ENCODE assay signal across 8 cellular contexts in genomic region chr5:56012281-56012963, GRCh38. TPM values are rescaled to one million over a fixed set of nuclear protein-coding genes. Genes with fewer than 3 reads are reported as not detected.
DNase-seq lines count a peak whose midpoint lies in the region; ATAC-seq and TF ChIP-seq lines count a peak whose summit lies in the region.

No MANE protein-coding gene starts in this region.

- ATAC-seq in SK-N-SH treated with all-trans-retinoic acid at 6 μM for 48 hours = peak; percentile 94
- ATAC-seq in GM18517 (IDR thresholded peaks at IDR 0.05; ENCODE audit: unreplicated experiment) = no peak
- no peak for ATAC-seq in GM21526 (IDR thresholded peaks at IDR 0.05; ENCODE audit: low FRiP score, unreplicated experiment)

- DNase-seq in activated T-cell treated with anti-CD3 and anti-CD28 coated beads for 24 hours (ENCODE audit: low read depth) (peak; percentile 18), activated T-cell treated with anti-CD3 and anti-CD28 coated beads for 4 hours (no peak), dermis blood vessel endothelial cell (peak; percentile 32), HuH-7.5 (ENCODE audit: low spot score) (no peak)
- DNase-seq in stimulated activated CD4-positive, alpha-beta T cell treated with anti-CD3 and anti-CD28 coated beads, Interleukin-4, amount 100 ng/mL, for 4 hours = peak; percentile 5 to 24

TF ChIP-seq in SK-N-SH treated with all-trans-retinoic acid at 6 μM for 48 hours, 23 proteins besides CTCF, POLR2A, EP300 and RAD21:
- no peak for TF ChIP-seq CSDC2 (CRISPR knock-in tag; IDR thresholded peaks at IDR 0.05)
- TF ChIP-seq OSR1 (CRISPR knock-in tag; IDR thresholded peaks at IDR 0.05) = no peak
- no peak for TF ChIP-seq CREB5 (CRISPR knock-in tag; IDR thresholded peaks at IDR 0.05; ENCODE audit: low read depth)
- TF ChIP-seq, protein P1, sequence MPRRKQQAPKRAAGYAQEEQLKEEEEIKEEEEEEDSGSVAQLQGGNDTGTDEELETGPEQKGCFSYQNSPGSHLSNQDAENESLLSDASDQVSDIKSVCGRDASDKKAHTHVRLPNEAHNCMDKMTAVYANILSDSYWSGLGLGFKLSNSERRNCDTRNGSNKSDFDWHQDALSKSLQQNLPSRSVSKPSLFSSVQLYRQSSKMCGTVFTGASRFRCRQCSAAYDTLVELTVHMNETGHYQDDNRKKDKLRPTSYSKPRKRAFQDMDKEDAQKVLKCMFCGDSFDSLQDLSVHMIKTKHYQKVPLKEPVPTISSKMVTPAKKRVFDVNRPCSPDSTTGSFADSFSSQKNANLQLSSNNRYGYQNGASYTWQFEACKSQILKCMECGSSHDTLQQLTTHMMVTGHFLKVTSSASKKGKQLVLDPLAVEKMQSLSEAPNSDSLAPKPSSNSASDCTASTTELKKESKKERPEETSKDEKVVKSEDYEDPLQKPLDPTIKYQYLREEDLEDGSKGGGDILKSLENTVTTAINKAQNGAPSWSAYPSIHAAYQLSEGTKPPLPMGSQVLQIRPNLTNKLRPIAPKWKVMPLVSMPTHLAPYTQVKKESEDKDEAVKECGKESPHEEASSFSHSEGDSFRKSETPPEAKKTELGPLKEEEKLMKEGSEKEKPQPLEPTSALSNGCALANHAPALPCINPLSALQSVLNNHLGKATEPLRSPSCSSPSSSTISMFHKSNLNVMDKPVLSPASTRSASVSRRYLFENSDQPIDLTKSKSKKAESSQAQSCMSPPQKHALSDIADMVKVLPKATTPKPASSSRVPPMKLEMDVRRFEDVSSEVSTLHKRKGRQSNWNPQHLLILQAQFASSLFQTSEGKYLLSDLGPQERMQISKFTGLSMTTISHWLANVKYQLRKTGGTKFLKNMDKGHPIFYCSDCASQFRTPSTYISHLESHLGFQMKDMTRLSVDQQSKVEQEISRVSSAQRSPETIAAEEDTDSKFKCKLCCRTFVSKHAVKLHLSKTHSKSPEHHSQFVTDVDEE (CRISPR knock-in tag; IDR thresholded peaks at IDR 0.05) = no peak
- no peak for TF ChIP-seq ZNF70 (CRISPR knock-in tag; IDR thresholded peaks at IDR 0.05)
- no peak for TF ChIP-seq TCF4 (CRISPR knock-in tag; IDR thresholded peaks at IDR 0.05; ENCODE audit: borderline replicate concordance)
- TF ChIP-seq, protein P2, sequence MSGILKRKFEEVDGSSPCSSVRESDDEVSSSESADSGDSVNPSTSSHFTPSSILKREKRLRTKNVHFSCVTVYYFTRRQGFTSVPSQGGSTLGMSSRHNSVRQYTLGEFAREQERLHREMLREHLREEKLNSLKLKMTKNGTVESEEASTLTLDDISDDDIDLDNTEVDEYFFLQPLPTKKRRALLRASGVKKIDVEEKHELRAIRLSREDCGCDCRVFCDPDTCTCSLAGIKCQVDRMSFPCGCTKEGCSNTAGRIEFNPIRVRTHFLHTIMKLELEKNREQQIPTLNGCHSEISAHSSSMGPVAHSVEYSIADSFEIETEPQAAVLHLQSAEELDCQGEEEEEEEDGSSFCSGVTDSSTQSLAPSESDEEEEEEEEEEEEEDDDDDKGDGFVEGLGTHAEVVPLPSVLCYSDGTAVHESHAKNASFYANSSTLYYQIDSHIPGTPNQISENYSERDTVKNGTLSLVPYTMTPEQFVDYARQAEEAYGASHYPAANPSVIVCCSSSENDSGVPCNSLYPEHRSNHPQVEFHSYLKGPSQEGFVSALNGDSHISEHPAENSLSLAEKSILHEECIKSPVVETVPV (CRISPR knock-in tag; IDR thresholded peaks at IDR 0.05) = no peak
- no peak for TF ChIP-seq ISL1 (CRISPR knock-in tag; IDR thresholded peaks at IDR 0.05)
- no peak for TF ChIP-seq ZC3H10 (CRISPR knock-in tag; IDR thresholded peaks at IDR 0.05)
- no peak for TF ChIP-seq ZNF565 (CRISPR knock-in tag; conservative IDR thresholded peaks at IDR 0.05; ENCODE audit: low read depth)
- no peak for TF ChIP-seq PPARA (CRISPR knock-in tag; IDR thresholded peaks at IDR 0.05; ENCODE audit: borderline replicate concordance)
- no peak for TF ChIP-seq GLIS3 (CRISPR knock-in tag; IDR thresholded peaks at IDR 0.05)
- TF ChIP-seq, protein P3, sequence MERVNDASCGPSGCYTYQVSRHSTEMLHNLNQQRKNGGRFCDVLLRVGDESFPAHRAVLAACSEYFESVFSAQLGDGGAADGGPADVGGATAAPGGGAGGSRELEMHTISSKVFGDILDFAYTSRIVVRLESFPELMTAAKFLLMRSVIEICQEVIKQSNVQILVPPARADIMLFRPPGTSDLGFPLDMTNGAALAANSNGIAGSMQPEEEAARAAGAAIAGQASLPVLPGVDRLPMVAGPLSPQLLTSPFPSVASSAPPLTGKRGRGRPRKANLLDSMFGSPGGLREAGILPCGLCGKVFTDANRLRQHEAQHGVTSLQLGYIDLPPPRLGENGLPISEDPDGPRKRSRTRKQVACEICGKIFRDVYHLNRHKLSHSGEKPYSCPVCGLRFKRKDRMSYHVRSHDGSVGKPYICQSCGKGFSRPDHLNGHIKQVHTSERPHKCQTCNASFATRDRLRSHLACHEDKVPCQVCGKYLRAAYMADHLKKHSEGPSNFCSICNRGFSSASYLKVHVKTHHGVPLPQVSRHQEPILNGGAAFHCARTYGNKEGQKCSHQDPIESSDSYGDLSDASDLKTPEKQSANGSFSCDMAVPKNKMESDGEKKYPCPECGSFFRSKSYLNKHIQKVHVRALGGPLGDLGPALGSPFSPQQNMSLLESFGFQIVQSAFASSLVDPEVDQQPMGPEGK (CRISPR knock-in tag; IDR thresholded peaks at IDR 0.05; ENCODE audit: borderline replicate concordance) = no peak
- no peak for TF ChIP-seq ZNF8 (CRISPR knock-in tag; IDR thresholded peaks at IDR 0.05)
- no peak for TF ChIP-seq BACH2 (CRISPR knock-in tag; IDR thresholded peaks at IDR 0.05; ENCODE audit: borderline replicate concordance)
- no peak for TF ChIP-seq RARB (CRISPR knock-in tag; IDR thresholded peaks at IDR 0.05)
- TF ChIP-seq TOX (CRISPR knock-in tag; IDR thresholded peaks at IDR 0.05; ENCODE audit: borderline replicate concordance) = no peak
- no peak for TF ChIP-seq POU6F1 (CRISPR knock-in tag; IDR thresholded peaks at IDR 0.05; ENCODE audit: borderline replicate concordance, low read depth)

RNA-seq across cellular contexts. Expression of gene IL6ST, which starts 17.7 kb away (rescaled TPM):
- 749 and 1,244 TPM in 2 replicates for total RNA-seq in dermis blood vessel endothelial cell

Comparison
In these comparisons a context has a peak if more than half of its experiments do, and no peak if none do; other contexts are left out.
1. DNase-seq: peak in activated T-cell treated with anti-CD3 and anti-CD28 coated beads for 24 hours (single experiment), dermis blood vessel endothelial cell (single experiment) and stimulated activated CD4-positive, alpha-beta T cell treated with anti-CD3 and anti-CD28 coated beads, Interleukin-4, amount 100 ng/mL, for 4 hours (2 of 2); none in activated T-cell treated with anti-CD3 and anti-CD28 coated beads for 4 hours (single experiment) and HuH-7.5 (single experiment).